In the genomic region with DNA sequence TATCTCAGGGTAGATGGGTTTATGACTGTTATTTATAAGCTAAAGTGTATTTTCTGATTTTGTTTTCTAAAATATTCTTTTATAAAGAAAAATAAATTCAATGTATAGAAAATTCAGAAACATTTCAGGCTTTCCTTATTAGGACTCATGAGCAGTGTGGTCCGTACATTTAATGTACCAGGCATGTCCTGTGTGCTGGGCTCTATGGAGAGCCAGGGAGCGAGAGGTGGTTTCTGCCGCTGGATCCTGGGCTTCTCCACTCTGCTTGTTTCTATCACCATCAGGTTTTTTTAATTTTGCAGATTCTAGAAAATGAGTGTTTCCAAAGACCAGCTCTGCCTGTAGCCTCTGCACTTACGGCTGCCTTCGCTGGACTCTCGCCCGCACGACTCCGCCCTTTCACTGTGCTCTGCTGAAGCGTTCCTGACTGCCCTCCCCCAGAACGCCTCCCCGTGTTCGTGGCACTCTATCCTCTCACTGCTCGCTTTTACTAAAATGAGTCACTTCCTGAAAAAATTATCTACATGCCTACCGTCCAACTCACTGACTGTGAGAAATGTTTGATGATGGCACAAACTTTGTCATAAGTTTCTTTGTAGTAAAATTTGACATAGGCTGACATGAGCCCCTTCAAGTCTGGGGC, we compare ENCODE assay signal across 8 cellular contexts.
DNase-seq lines count a peak whose midpoint lies in the region; ATAC-seq and TF ChIP-seq lines count a peak whose summit lies in the region.

No MANE protein-coding gene starts in this region.

- H3K9ac ChIP-seq in mesendoderm (ENCODE audit: low read length): no peak overlapping the region

- H3K18ac ChIP-seq in mesendoderm (ENCODE audit: low read length): no peak overlapping the region

- no peak overlapping the region for H3K56ac ChIP-seq in mesendoderm (ENCODE audit: low read length)

- peaks cover 5 to 21% of the 10 kb centered on the region in 2 donors for H3K36me3 Mint-ChIP-seq in CD4-positive, alpha-beta memory T cell
- H3K36me3 Mint-ChIP-seq in activated CD4-positive, alpha-beta memory T cell treated with anti-CD3 and anti-CD28 coated beads for 36 hours: no peaks in the 10 kb centered on the region

- intact Hi-C loops in CD4-positive, alpha-beta memory T cell (cut with micrococcal nuclease): loop anchor here (1.0 kb wide), 1 partner anchor 147 kb away; no protein-coding TSS in a partner anchor
- intact Hi-C loops in activated CD4-positive, alpha-beta memory T cell treated with anti-CD3 and anti-CD28 coated beads for 36 hours (cut with micrococcal nuclease): loop anchor here (1.0 kb wide), 1 partner anchor 39 kb away; no protein-coding TSS in a partner anchor
- intact Hi-C loops in ovary (cut with DNase I): no loop called here

- H3K4me1 ChIP-seq in CD4-positive, alpha-beta memory T cell (ENCODE audit: insufficient read depth, low read length): peaks cover 15% of the 10 kb centered on the region
- H3K4me1 ChIP-seq in ovary (ENCODE audit: insufficient read depth) (no peaks in the 10 kb centered on the region), mesendoderm (ENCODE audit: control insufficient read depth, low read depth, low read length) (no peaks in the 10 kb centered on the region)

- no peaks in the 10 kb centered on the region for H3K27me3 Mint-ChIP-seq in CD4-positive, alpha-beta memory T cell
- H3K27me3 Mint-ChIP-seq in activated CD4-positive, alpha-beta memory T cell treated with anti-CD3 and anti-CD28 coated beads for 36 hours: no peaks in the 10 kb centered on the region

- peak overlapping the region; percentile 29 to 46 for H3K4me3 ChIP-seq in CD4-positive, alpha-beta memory T cell (ENCODE audit: low read length in 2 of 2)
- H3K4me3 ChIP-seq in ovary (no peak overlapping the region), mesendoderm (ENCODE audit: low read length) (no peak overlapping the region)

- POLR2A ChIA-PET in CD4-positive, alpha-beta memory T cell (lab: Charles Lee; ENCODE audit: partially characterized antibody): interaction anchor here (1.0 to 1.9 kb wide), 2 partner anchors 10 to 13 kb away, joined by 5 to 6 read pairs; no protein-coding TSS in a partner anchor
- POLR2A ChIA-PET in activated CD4-positive, alpha-beta memory T cell treated with anti-CD3 and anti-CD28 coated beads for 36 hours (lab: Charles Lee): no interaction called here

- H3K79me1 ChIP-seq in mesendoderm (ENCODE audit: low read length): no peaks in the 10 kb centered on the region

- CTCF ChIA-PET in CD4-positive, alpha-beta memory T cell (lab: Charles Lee; ENCODE audit: partially characterized antibody): interaction anchor here (1.5 kb wide), 2 partner anchors 10 to 20 kb away, joined by 3 read pairs; no protein-coding TSS in a partner anchor
- CTCF ChIA-PET in activated CD4-positive, alpha-beta memory T cell treated with anti-CD3 and anti-CD28 coated beads for 36 hours (lab: Charles Lee): no interaction called here

- no peaks in the 10 kb centered on the region for H3K9me3 Mint-ChIP-seq in CD4-positive, alpha-beta memory T cell
- H3K9me3 Mint-ChIP-seq in activated CD4-positive, alpha-beta memory T cell treated with anti-CD3 and anti-CD28 coated beads for 36 hours: no peaks in the 10 kb centered on the region

- no peak overlapping the region for H3K4me2 ChIP-seq in mesendoderm (ENCODE audit: low read length)

- H3K23ac ChIP-seq in mesendoderm (ENCODE audit: low read length): no peak overlapping the region

- H2BK120ac ChIP-seq in mesendoderm (ENCODE audit: low read depth, low read length): no peak overlapping the region

- H4K8ac ChIP-seq in mesendoderm (ENCODE audit: low read depth, low read length): no peak overlapping the region

- H3K27me3 ChIP-seq in CD4-positive, alpha-beta memory T cell (ENCODE audit: insufficient read depth, low read length): no peaks in the 10 kb centered on the region
- H3K27me3 ChIP-seq in ovary (no peaks in the 10 kb centered on the region), mesendoderm (ENCODE audit: insufficient read depth, low read length, poor library complexity) (no peaks in the 10 kb centered on the region)

- H3K79me2 ChIP-seq in mesendoderm (ENCODE audit: control insufficient read depth, insufficient read depth, low read length): no peaks in the 10 kb centered on the region

- DNase-seq in CD4-positive, alpha-beta memory T cell: peak; percentile 31 to 63 (median 38)
- DNase-seq in HT1080 (ENCODE audit: low read depth): peak; percentile 98
- peak; percentile 79 for DNase-seq in activated CD4-positive, alpha-beta memory T cell treated with anti-CD3 and anti-CD28 coated beads for 36 hours
- peak; percentile 95 for DNase-seq in fibroblast of gingiva (ENCODE audit: low read depth)
- DNase-seq in ovary: peak; percentile 77 to 90 (median 80)
- DNase-seq in midbrain (lab: John Stamatoyannopoulos, UW): no peak
- no peak for DNase-seq in mesendoderm

- H2AK5ac ChIP-seq in mesendoderm (ENCODE audit: low read length): no peak overlapping the region

- H3K27ac ChIP-seq in CD4-positive, alpha-beta memory T cell (ENCODE audit: low read depth, low read length): no peak overlapping the region
- H3K27ac ChIP-seq in ovary: no peak overlapping the region
- no peak overlapping the region for H3K27ac ChIP-seq in mesendoderm (ENCODE audit: low read depth, low read length)

- H3K4me1 Mint-ChIP-seq in CD4-positive, alpha-beta memory T cell: peaks cover 13 to 26% (median 17%) of the 10 kb centered on the region in 4 donors
- H3K4me1 Mint-ChIP-seq in activated CD4-positive, alpha-beta memory T cell treated with anti-CD3 and anti-CD28 coated beads for 36 hours (ENCODE audit: low read depth): peaks cover 18% of the 10 kb centered on the region

- H4K5ac ChIP-seq in mesendoderm (ENCODE audit: low read length): no peak overlapping the region

- TF ChIP-seq CTCF in ovary (IDR thresholded peaks at IDR 0.05): no peak

- peak; percentile 87 for ATAC-seq in GM21515 (IDR thresholded peaks at IDR 0.05; ENCODE audit: unreplicated experiment)

- H3K4me3 Mint-ChIP-seq in CD4-positive, alpha-beta memory T cell: peak overlapping the region; percentile 77 to 88 (median 82)
- peak overlapping the region; percentile 33 for H3K4me3 Mint-ChIP-seq in activated CD4-positive, alpha-beta memory T cell treated with anti-CD3 and anti-CD28 coated beads for 36 hours

- H3K9me3 ChIP-seq in CD4-positive, alpha-beta memory T cell (ENCODE audit: control insufficient read depth in 1 of 2, low read length in 2 of 2): no peaks in the 10 kb centered on the region
- H3K9me3 ChIP-seq in ovary: no peaks in the 10 kb centered on the region

- no peak for TF ChIP-seq POLR2A in ovary (IDR thresholded peaks at IDR 0.05)

- H3K27ac Mint-ChIP-seq in CD4-positive, alpha-beta memory T cell: peak overlapping the region; percentile 38 to 78 (median 65)
- H3K27ac Mint-ChIP-seq in activated CD4-positive, alpha-beta memory T cell treated with anti-CD3 and anti-CD28 coated beads for 36 hours: peak overlapping the region; percentile 8

- no peak overlapping the region for H2BK5ac ChIP-seq in mesendoderm (ENCODE audit: low read length)

- no peaks in the 10 kb centered on the region for H3K36me3 ChIP-seq in CD4-positive, alpha-beta memory T cell (ENCODE audit: insufficient read depth, low read length)
- H3K36me3 ChIP-seq in ovary (no peaks in the 10 kb centered on the region), mesendoderm (ENCODE audit: control insufficient read depth, insufficient read depth, low read length) (no peaks in the 10 kb centered on the region)

- 5 to 28% (median 26%) methylated on average over 15 of the region's 15 CpGs for WGBS in ovary, 3 donors
- no CpG with 5 or more reads among the region's 15 CpGs for WGBS in mesendoderm (ENCODE audit: extremely low coverage, insufficient coverage, low lambda C conversion rate)

- no peak for TF ChIP-seq EP300 in ovary (IDR thresholded peaks at IDR 0.05)

- no peak overlapping the region for H3K4ac ChIP-seq in mesendoderm (ENCODE audit: low read depth, low read length)

- H2BK15ac ChIP-seq in mesendoderm (replicated peaks; ENCODE audit: low read depth): no peak overlapping the region

Comparison
In these comparisons a context has a peak if more than half of its experiments do, and no peak if none do; other contexts are left out.
1. DNase-seq: peak in CD4-positive, alpha-beta memory T cell (5 of 5), HT1080 (single experiment), activated CD4-positive, alpha-beta memory T cell treated with anti-CD3 and anti-CD28 coated beads for 36 hours (single experiment), fibroblast of gingiva (single experiment) and ovary (5 of 5); none in midbrain (single experiment) and mesendoderm (single experiment).
2. H3K4me3 ChIP-seq: peak in CD4-positive, alpha-beta memory T cell (2 of 2); none in ovary (single experiment) and mesendoderm (single experiment).
3. intact Hi-C loops: an anchor here in CD4-positive, alpha-beta memory T cell (1.0 kb wide) and activated CD4-positive, alpha-beta memory T cell treated with anti-CD3 and anti-CD28 coated beads for 36 hours (1.0 kb wide); none called in ovary.